2 cellular contexts compared by ENCODE assay signal in the genomic region with DNA sequence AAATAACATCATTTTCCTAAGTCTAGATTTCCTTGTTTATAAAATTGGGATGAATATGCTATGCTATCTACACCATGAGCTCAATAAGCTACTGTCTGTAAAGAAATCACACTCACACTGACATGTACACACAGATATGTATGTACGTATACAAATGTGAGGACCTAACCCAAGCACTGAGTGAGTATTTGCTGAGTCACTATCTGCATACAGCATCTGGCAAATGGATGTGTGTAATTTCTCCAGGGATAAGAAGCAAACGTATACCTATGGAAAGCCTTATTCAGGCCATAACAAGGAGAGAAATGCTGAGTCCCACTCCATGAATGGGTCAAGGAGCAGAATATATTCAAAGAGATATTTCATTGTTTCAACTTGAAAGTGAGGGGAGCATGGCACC.
TF ChIP-seq lines count a peak whose summit lies in the region.

No MANE protein-coding gene starts in this region.

TF ChIP-seq in IMR-90, 13 proteins besides CTCF, POLR2A, EP300 and RAD21:
- TF ChIP-seq, protein P1, sequence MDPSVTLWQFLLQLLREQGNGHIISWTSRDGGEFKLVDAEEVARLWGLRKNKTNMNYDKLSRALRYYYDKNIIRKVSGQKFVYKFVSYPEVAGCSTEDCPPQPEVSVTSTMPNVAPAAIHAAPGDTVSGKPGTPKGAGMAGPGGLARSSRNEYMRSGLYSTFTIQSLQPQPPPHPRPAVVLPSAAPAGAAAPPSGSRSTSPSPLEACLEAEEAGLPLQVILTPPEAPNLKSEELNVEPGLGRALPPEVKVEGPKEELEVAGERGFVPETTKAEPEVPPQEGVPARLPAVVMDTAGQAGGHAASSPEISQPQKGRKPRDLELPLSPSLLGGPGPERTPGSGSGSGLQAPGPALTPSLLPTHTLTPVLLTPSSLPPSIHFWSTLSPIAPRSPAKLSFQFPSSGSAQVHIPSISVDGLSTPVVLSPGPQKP (IDR thresholded peaks at IDR 0.05; ENCODE audit: borderline replicate concordance, low read depth, low read length) = no peak
- TF ChIP-seq MAFK (IDR thresholded peaks at IDR 0.05; ENCODE audit: low read depth, low read length) = peak; percentile 37; the same call in 1 of the 2 replicates
- TF ChIP-seq NFE2L2 (IDR thresholded peaks at IDR 0.05; ENCODE audit: low read depth, low read length) = peak; percentile 93

TF ChIP-seq in K562, 482 proteins besides CTCF, POLR2A, EP300 and RAD21 (continues in another document):
- no peak for TF ChIP-seq SAP30 (IDR thresholded peaks at IDR 0.05; ENCODE audit: borderline replicate concordance, insufficient read depth, low read depth, low read length, poor library complexity, severe bottlenecking)
- TF ChIP-seq PHF8 (IDR thresholded peaks at IDR 0.05; ENCODE audit: borderline replicate concordance, low read length) = no peak
- no peak for TF ChIP-seq PHB2 (IDR thresholded peaks at IDR 0.05; ENCODE audit: low read depth)
- TF ChIP-seq GTF2F1 (IDR thresholded peaks at IDR 0.05; ENCODE audit: low read depth, low read length) = no peak
- no peak for TF ChIP-seq ELF2 (CRISPR knock-in tag; IDR thresholded peaks at IDR 0.05)
- TF ChIP-seq, protein P2, sequence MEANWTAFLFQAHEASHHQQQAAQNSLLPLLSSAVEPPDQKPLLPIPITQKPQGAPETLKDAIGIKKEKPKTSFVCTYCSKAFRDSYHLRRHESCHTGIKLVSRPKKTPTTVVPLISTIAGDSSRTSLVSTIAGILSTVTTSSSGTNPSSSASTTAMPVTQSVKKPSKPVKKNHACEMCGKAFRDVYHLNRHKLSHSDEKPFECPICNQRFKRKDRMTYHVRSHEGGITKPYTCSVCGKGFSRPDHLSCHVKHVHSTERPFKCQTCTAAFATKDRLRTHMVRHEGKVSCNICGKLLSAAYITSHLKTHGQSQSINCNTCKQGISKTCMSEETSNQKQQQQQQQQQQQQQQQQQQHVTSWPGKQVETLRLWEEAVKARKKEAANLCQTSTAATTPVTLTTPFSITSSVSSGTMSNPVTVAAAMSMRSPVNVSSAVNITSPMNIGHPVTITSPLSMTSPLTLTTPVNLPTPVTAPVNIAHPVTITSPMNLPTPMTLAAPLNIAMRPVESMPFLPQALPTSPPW (CRISPR knock-in tag; IDR thresholded peaks at IDR 0.05) = peak; percentile 39; the same call in 1 of the 2 replicates
- TF ChIP-seq SETDB1 (IDR thresholded peaks at IDR 0.05; ENCODE audit: low read length) = no peak
- no peak for TF ChIP-seq ZNF12 (CRISPR knock-in tag; IDR thresholded peaks at IDR 0.05)
- TF ChIP-seq, protein P3, sequence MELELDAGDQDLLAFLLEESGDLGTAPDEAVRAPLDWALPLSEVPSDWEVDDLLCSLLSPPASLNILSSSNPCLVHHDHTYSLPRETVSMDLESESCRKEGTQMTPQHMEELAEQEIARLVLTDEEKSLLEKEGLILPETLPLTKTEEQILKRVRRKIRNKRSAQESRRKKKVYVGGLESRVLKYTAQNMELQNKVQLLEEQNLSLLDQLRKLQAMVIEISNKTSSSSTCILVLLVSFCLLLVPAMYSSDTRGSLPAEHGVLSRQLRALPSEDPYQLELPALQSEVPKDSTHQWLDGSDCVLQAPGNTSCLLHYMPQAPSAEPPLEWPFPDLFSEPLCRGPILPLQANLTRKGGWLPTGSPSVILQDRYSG (tag; conservative IDR thresholded peaks at IDR 0.05; ENCODE audit: low read depth) = no peak
- no peak for TF ChIP-seq GTF2E2 (tag; IDR thresholded peaks at IDR 0.05)
- peak; percentile 28; the same call in 1 of the 2 replicates for TF ChIP-seq ARID2 (IDR thresholded peaks at IDR 0.05)
- TF ChIP-seq, protein P4, sequence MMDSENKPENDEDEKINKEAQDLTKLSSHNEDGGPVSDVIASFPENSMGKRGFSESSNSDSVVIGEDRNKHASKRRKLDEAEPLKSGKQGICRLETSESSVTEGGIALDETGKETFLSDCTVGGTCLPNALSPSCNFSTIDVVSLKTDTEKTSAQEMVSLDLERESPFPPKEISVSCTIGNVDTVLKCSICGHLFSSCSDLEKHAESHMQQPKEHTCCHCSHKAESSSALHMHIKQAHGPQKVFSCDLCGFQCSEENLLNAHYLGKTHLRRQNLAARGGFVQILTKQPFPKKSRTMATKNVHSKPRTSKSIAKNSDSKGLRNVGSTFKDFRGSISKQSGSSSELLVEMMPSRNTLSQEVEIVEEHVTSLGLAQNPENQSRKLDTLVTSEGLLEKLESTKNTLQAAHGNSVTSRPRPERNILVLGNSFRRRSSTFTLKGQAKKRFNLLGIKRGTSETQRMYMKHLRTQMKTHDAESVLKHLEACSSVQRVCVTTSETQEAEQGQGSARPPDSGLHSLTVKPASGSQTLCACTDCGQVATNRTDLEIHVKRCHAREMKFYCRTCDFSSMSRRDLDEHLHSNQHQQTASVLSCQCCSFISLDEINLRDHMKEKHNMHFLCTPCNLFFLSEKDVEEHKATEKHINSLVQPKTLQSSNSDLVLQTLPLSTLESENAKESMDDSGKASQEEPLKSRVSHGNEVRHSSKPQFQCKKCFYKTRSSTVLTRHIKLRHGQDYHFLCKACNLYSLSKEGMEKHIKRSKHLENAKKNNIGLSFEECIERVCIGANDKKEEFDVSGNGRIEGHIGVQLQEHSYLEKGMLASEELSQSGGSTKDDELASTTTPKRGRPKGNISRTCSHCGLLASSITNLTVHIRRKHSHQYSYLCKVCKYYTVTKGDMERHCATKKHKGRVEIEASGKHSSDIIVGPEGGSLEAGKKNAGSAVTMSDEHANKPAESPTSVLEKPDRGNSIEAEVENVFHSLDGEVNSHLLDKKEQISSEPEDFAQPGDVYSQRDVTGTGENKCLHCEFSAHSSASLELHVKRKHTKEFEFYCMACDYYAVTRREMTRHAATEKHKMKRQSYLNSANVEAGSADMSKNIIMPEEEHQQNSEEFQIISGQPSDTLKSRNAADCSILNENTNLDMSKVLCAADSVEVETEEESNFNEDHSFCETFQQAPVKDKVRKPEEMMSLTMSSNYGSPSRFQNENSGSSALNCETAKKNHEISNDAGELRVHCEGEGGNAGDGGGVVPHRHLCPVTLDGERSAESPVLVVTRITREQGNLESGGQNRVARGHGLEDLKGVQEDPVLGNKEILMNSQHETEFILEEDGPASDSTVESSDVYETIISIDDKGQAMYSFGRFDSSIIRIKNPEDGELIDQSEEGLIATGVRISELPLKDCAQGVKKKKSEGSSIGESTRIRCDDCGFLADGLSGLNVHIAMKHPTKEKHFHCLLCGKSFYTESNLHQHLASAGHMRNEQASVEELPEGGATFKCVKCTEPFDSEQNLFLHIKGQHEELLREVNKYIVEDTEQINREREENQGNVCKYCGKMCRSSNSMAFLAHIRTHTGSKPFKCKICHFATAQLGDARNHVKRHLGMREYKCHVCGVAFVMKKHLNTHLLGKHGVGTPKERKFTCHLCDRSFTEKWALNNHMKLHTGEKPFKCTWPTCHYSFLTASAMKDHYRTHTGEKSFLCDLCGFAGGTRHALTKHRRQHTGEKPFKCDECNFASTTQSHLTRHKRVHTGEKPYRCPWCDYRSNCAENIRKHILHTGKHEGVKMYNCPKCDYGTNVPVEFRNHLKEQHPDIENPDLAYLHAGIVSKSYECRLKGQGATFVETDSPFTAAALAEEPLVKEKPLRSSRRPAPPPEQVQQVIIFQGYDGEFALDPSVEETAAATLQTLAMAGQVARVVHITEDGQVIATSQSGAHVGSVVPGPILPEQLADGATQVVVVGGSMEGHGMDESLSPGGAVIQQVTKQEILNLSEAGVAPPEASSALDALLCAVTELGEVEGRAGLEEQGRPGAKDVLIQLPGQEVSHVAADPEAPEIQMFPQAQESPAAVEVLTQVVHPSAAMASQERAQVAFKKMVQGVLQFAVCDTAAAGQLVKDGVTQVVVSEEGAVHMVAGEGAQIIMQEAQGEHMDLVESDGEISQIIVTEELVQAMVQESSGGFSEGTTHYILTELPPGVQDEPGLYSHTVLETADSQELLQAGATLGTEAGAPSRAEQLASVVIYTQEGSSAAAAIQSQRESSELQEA (IDR thresholded peaks at IDR 0.05; ENCODE audit: low read depth) = no peak
- TF ChIP-seq, protein P5, sequence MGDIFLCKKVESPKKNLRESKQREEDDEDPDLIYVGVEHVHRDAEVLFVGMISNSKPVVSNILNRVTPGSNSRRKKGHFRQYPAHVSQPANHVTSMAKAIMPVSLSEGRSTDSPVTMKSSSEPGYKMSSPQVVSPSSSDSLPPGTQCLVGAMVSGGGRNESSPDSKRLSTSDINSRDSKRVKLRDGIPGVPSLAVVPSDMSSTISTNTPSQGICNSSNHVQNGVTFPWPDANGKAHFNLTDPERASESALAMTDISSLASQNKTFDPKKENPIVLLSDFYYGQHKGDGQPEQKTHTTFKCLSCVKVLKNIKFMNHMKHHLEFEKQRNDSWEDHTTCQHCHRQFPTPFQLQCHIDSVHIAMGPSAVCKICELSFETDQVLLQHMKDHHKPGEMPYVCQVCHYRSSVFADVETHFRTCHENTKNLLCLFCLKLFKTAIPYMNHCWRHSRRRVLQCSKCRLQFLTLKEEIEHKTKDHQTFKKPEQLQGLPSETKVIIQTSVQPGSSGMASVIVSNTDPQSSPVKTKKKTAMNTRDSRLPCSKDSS (IDR thresholded peaks at IDR 0.05; ENCODE audit: low read depth, partially characterized antibody) = no peak
- TF ChIP-seq, protein P6, sequence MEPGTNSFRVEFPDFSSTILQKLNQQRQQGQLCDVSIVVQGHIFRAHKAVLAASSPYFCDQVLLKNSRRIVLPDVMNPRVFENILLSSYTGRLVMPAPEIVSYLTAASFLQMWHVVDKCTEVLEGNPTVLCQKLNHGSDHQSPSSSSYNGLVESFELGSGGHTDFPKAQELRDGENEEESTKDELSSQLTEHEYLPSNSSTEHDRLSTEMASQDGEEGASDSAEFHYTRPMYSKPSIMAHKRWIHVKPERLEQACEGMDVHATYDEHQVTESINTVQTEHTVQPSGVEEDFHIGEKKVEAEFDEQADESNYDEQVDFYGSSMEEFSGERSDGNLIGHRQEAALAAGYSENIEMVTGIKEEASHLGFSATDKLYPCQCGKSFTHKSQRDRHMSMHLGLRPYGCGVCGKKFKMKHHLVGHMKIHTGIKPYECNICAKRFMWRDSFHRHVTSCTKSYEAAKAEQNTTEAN (CRISPR knock-in tag; IDR thresholded peaks at IDR 0.05) = no peak
- TF ChIP-seq ZNF507 (tag; conservative IDR thresholded peaks at IDR 0.05) = no peak
- TF ChIP-seq SREBF2 (CRISPR knock-in tag; IDR thresholded peaks at IDR 0.05) = no peak
- no peak for TF ChIP-seq TRIM28 (IDR thresholded peaks at IDR 0.05)
- TF ChIP-seq SUPT5H (IDR thresholded peaks at IDR 0.05) = no peak
- TF ChIP-seq ZNF354B (CRISPR knock-in tag; IDR thresholded peaks at IDR 0.05) = no peak
- TF ChIP-seq ZNF75A (CRISPR knock-in tag; IDR thresholded peaks at IDR 0.05) = no peak
- TF ChIP-seq TEAD4 (IDR thresholded peaks at IDR 0.05; ENCODE audit: low read length) = peak; percentile 79
- TF ChIP-seq TEAD4 (CRISPR knock-in tag; IDR thresholded peaks at IDR 0.05; ENCODE audit: borderline replicate concordance) = no peak
- TF ChIP-seq KAT2B (IDR thresholded peaks at IDR 0.05; ENCODE audit: low read depth, low read length) = no peak
- peak; percentile 90 for TF ChIP-seq C11orf30 (IDR thresholded peaks at IDR 0.05; ENCODE audit: low read depth)
- no peak for TF ChIP-seq KHSRP (IDR thresholded peaks at IDR 0.05)
- no peak for TF ChIP-seq HNRNPLL (IDR thresholded peaks at IDR 0.05; ENCODE audit: low read depth, low read length, poor library complexity, severe bottlenecking)
- TF ChIP-seq, protein P7, sequence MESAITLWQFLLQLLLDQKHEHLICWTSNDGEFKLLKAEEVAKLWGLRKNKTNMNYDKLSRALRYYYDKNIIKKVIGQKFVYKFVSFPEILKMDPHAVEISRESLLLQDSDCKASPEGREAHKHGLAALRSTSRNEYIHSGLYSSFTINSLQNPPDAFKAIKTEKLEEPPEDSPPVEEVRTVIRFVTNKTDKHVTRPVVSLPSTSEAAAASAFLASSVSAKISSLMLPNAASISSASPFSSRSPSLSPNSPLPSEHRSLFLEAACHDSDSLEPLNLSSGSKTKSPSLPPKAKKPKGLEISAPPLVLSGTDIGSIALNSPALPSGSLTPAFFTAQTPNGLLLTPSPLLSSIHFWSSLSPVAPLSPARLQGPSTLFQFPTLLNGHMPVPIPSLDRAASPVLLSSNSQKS (CRISPR knock-in tag; IDR thresholded peaks at IDR 0.05) = no peak
- TF ChIP-seq RFX5 (IDR thresholded peaks at IDR 0.05; ENCODE audit: low read depth, low read length) = no peak
- TF ChIP-seq, protein P8, sequence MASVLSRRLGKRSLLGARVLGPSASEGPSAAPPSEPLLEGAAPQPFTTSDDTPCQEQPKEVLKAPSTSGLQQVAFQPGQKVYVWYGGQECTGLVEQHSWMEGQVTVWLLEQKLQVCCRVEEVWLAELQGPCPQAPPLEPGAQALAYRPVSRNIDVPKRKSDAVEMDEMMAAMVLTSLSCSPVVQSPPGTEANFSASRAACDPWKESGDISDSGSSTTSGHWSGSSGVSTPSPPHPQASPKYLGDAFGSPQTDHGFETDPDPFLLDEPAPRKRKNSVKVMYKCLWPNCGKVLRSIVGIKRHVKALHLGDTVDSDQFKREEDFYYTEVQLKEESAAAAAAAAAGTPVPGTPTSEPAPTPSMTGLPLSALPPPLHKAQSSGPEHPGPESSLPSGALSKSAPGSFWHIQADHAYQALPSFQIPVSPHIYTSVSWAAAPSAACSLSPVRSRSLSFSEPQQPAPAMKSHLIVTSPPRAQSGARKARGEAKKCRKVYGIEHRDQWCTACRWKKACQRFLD (CRISPR knock-in tag; IDR thresholded peaks at IDR 0.05) = no peak
- no peak for TF ChIP-seq NFIX (CRISPR knock-in tag; IDR thresholded peaks at IDR 0.05; ENCODE audit: low read depth)
- TF ChIP-seq OTX1 (CRISPR knock-in tag; IDR thresholded peaks at IDR 0.05) = no peak
- no peak for TF ChIP-seq GABPB2 (CRISPR knock-in tag; conservative IDR thresholded peaks at IDR 0.05)
- 0 out of 2 replicates have a peak, but pooled peaks have one; percentile 42 for TF ChIP-seq ZNF584 (CRISPR knock-in tag; IDR thresholded peaks at IDR 0.05; ENCODE audit: low read depth)
- no peak for TF ChIP-seq PHF20 (IDR thresholded peaks at IDR 0.05; ENCODE audit: partially characterized antibody)
- TF ChIP-seq NCOR1 (IDR thresholded peaks at IDR 0.05) = 0 out of 2 replicates have a peak, but pooled peaks have one; percentile 35
- no peak for TF ChIP-seq GATAD2B (IDR thresholded peaks at IDR 0.05; ENCODE audit: borderline replicate concordance)
- no peak for TF ChIP-seq TBP (optimal IDR thresholded peaks at IDR 0.05; ENCODE audit: low read depth, low read length)
- TF ChIP-seq MAFK (IDR thresholded peaks at IDR 0.05; ENCODE audit: low read length) = peak; percentile 88
- TF ChIP-seq CREBBP (IDR thresholded peaks at IDR 0.05; ENCODE audit: low read depth, low read length) = no peak
- TF ChIP-seq DACH1 (IDR thresholded peaks at IDR 0.05; ENCODE audit: partially characterized antibody) = no peak
- TF ChIP-seq SMARCA4 (IDR thresholded peaks at IDR 0.05) = peak; percentile 75
- TF ChIP-seq HLTF (IDR thresholded peaks at IDR 0.05) = no peak
- TF ChIP-seq WHSC1 (IDR thresholded peaks at IDR 0.05; ENCODE audit: low read length) = no peak
- TF ChIP-seq, protein P9, sequence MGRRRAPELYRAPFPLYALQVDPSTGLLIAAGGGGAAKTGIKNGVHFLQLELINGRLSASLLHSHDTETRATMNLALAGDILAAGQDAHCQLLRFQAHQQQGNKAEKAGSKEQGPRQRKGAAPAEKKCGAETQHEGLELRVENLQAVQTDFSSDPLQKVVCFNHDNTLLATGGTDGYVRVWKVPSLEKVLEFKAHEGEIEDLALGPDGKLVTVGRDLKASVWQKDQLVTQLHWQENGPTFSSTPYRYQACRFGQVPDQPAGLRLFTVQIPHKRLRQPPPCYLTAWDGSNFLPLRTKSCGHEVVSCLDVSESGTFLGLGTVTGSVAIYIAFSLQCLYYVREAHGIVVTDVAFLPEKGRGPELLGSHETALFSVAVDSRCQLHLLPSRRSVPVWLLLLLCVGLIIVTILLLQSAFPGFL (CRISPR knock-in tag; IDR thresholded peaks at IDR 0.05) = no peak
- no peak for TF ChIP-seq CHCHD3 (CRISPR knock-in tag; IDR thresholded peaks at IDR 0.05)
- TF ChIP-seq ZBTB1 (CRISPR knock-in tag; IDR thresholded peaks at IDR 0.05; ENCODE audit: borderline replicate concordance, low read depth) = no peak
- no peak for TF ChIP-seq ZNF24 (IDR thresholded peaks at IDR 0.05)
